ENCODE assay signal across 13 cellular contexts in genomic region chr12:12456637-12457036, GRCh38.
A peak's percentile ranks its signal among the peaks of the same experiment; 100 is the strongest.
DNase-seq lines count a peak whose midpoint lies in the region; ATAC-seq, FAIRE-seq and TF ChIP-seq lines count a peak whose summit lies in the region.
"Had no signal": no experiment of that assay in that cellular context is flagged by ENCODE, and none has a peak within 500 bp of the region (broad histone marks: within the 10 kb centered on the region; RNA-seq: fewer than 3 reads in every experiment).

No MANE protein-coding gene starts in this region.

- peak overlapping the region; percentile 10 for H3K4me3 Mint-ChIP-seq in activated T-cell treated with anti-CD3 and anti-CD28 coated beads, Interleukin-2, amount 50 U/mL, for 4 hours
- H3K4me3 Mint-ChIP-seq in activated CD4-positive, alpha-beta memory T cell treated with anti-CD3 and anti-CD28 coated beads for 36 hours = peak overlapping the region; percentile 47

- CTCF ChIA-PET in activated CD4-positive, alpha-beta memory T cell treated with anti-CD3 and anti-CD28 coated beads for 36 hours (lab: Charles Lee) = interaction anchor here (0.5 to 4.8 kb wide), 13 partner anchors 9 to 280 kb away, joined by 3 to 24 read pairs (median 5); no protein-coding TSS in a partner anchor
- CTCF ChIA-PET in endothelial cell of umbilical vein (lab: Charles Lee) = interaction anchor here (1.0 to 1.7 kb wide), 5 partner anchors 9 to 280 kb away, joined by 3 to 6 read pairs (median 3); no protein-coding TSS in a partner anchor

- no peak overlapping the region for H2AFZ ChIP-seq in endothelial cell of umbilical vein (ENCODE audit: low read depth, low read length)

- ATAC-seq in activated T-cell treated with anti-CD3 and anti-CD28 coated beads, Interleukin-2, amount 50 U/mL, for 4 hours = peak; percentile 71 to 78
- ATAC-seq in HG02759 (IDR thresholded peaks at IDR 0.05; ENCODE audit: unreplicated experiment) = no peak
- ATAC-seq: foreskin keratinocyte, right cardiac atrium had no signal

- H3K36me3 ChIP-seq in endothelial cell of umbilical vein (ENCODE audit: control insufficient read depth in 2 of 2, extremely low read depth in 1 of 2, insufficient read depth in 2 of 2, low read length in 2 of 2) = no peaks in the 10 kb centered on the region

- no peaks in the 10 kb centered on the region for H3K79me2 ChIP-seq in endothelial cell of umbilical vein (ENCODE audit: control insufficient read depth, insufficient read depth, low read length)

- POLR2A ChIA-PET in activated CD4-positive, alpha-beta memory T cell treated with anti-CD3 and anti-CD28 coated beads for 36 hours (lab: Charles Lee) = interaction anchor here (0.6 to 3.7 kb wide), 16 partner anchors 9 to 269 kb away, joined by 3 to 39 read pairs (median 4); partner anchors contain the start of genes BORCS5 and DUSP16
- POLR2A ChIA-PET in endothelial cell of umbilical vein (lab: Charles Lee) = interaction anchor here (0.6 kb wide), 1 partner anchor 190 kb away, joined by 6 read pairs; the partner anchor contains the start of gene LRP6

- H3K36me3 Mint-ChIP-seq in activated T-cell treated with anti-CD3 and anti-CD28 coated beads, Interleukin-2, amount 50 U/mL, for 4 hours (ENCODE audit: insufficient read depth) = peaks cover 5% of the 10 kb centered on the region
- H3K36me3 Mint-ChIP-seq in activated CD4-positive, alpha-beta memory T cell treated with anti-CD3 and anti-CD28 coated beads for 36 hours = peaks cover 9% of the 10 kb centered on the region

- H3K27ac Mint-ChIP-seq in activated CD4-positive, alpha-beta memory T cell treated with anti-CD3 and anti-CD28 coated beads for 36 hours = peak overlapping the region; percentile 93

- no peaks in the 10 kb centered on the region for H3K9me3 ChIP-seq in endothelial cell of umbilical vein (replicated peaks; ENCODE audit: control insufficient read depth, insufficient read depth, low read length)

- no peaks in the 10 kb centered on the region for H3K9me1 ChIP-seq in endothelial cell of umbilical vein (replicated peaks; ENCODE audit: control insufficient read depth, extremely low read depth, insufficient read depth, low read length)

- no peak for TF ChIP-seq CTCF in endothelial cell of umbilical vein (IDR thresholded peaks at IDR 0.05; ENCODE audit: extremely low read depth in 1 of 2, insufficient read depth in 1 of 2, low read depth in 1 of 2, low read length in 2 of 2)

- no peaks in the 10 kb centered on the region for H3K27me3 ChIP-seq in endothelial cell of umbilical vein (ENCODE audit: control insufficient read depth in 2 of 2, insufficient read depth in 2 of 2, low read length in 2 of 2)
- H3K27me3 ChIP-seq: foreskin keratinocyte had no signal

- DNase-seq in activated T-cell treated with anti-CD3 and anti-CD28 coated beads, Interleukin-2, amount 50 U/mL, for 4 hours = no peak
- no peak for DNase-seq in activated T-cell treated with anti-CD3 and anti-CD28 coated beads, Interleukin-2, amount 50 U/mL, for 1 hour
- DNase-seq in activated CD4-positive, alpha-beta memory T cell treated with anti-CD3 and anti-CD28 coated beads for 36 hours = no peak
- DNase-seq in endothelial cell of umbilical vein (ENCODE audit: low read depth, low spot score) (peak; percentile 61), NCI-H2196 treated with DMSO at 0.1 percent for 48 hours (lab: John Stamatoyannopoulos, UW; ENCODE audit: unreplicated experiment) (no peak), nucleus accumbens (lab: John Stamatoyannopoulos, UW) (no peak)
- DNase-seq: aorta, foreskin keratinocyte, HCEC 1CT, NCI-H146, right cardiac atrium had no signal

- H3K27me3 Mint-ChIP-seq in activated T-cell treated with anti-CD3 and anti-CD28 coated beads, Interleukin-2, amount 50 U/mL, for 4 hours (ENCODE audit: low read depth) = no peaks in the 10 kb centered on the region
- H3K27me3 Mint-ChIP-seq in activated CD4-positive, alpha-beta memory T cell treated with anti-CD3 and anti-CD28 coated beads for 36 hours = no peaks in the 10 kb centered on the region

- peaks cover 41% of the 10 kb centered on the region for H3K4me1 Mint-ChIP-seq in activated T-cell treated with anti-CD3 and anti-CD28 coated beads, Interleukin-2, amount 50 U/mL, for 4 hours (ENCODE audit: low read depth)
- peaks cover 63% of the 10 kb centered on the region for H3K4me1 Mint-ChIP-seq in activated CD4-positive, alpha-beta memory T cell treated with anti-CD3 and anti-CD28 coated beads for 36 hours (ENCODE audit: low read depth)

- peak overlapping the region; percentile 20 for H3K27ac ChIP-seq in endothelial cell of umbilical vein (ENCODE audit: insufficient read depth, low read depth, low read length)
- H3K27ac ChIP-seq in skin epidermis = peak overlapping the region in 14 of 21 experiments; percentile 17 to 86 (median 58)
- H3K27ac ChIP-seq: foreskin keratinocyte had no signal

- no TSS peak for BruUV-seq in endothelial cell of umbilical vein (replicated peaks; lab: Mats Ljungman, UMichigan)

- TF ChIP-seq POLR2A in endothelial cell of umbilical vein (IDR thresholded peaks at IDR 0.05; ENCODE audit: low read depth, low read length) = no peak

- peaks cover 6% of the 10 kb centered on the region for H3K4me1 ChIP-seq in endothelial cell of umbilical vein (ENCODE audit: control insufficient read depth, extremely low read depth, insufficient read depth, low read length)
- H3K4me1 ChIP-seq: foreskin keratinocyte had no signal

- intact Hi-C loops in activated CD4-positive, alpha-beta memory T cell treated with anti-CD3 and anti-CD28 coated beads for 36 hours (cut with micrococcal nuclease) = loop anchor here (1.0 kb wide), 2 partner anchors 14 to 19 kb away; no protein-coding TSS in a partner anchor
- intact Hi-C loops in endothelial cell of umbilical vein (cut with micrococcal nuclease) = no loop called here

- H3K9me3 Mint-ChIP-seq in activated T-cell treated with anti-CD3 and anti-CD28 coated beads, Interleukin-2, amount 50 U/mL, for 4 hours = no peaks in the 10 kb centered on the region
- H3K9me3 Mint-ChIP-seq in activated CD4-positive, alpha-beta memory T cell treated with anti-CD3 and anti-CD28 coated beads for 36 hours = no peaks in the 10 kb centered on the region

- no peak overlapping the region for H3K4me2 ChIP-seq in endothelial cell of umbilical vein (ENCODE audit: insufficient read depth, low read length)

- FAIRE-seq in endothelial cell of umbilical vein (lab: Jason Lieb, UNC) = peak; percentile 75

- dilution Hi-C loops in endothelial cell of umbilical vein (cut with MboI; ENCODE audit: extremely low pct_ligation_motif_present, low sequenced_read_pairs) = no loop called here

- no peaks in the 10 kb centered on the region for H4K20me1 ChIP-seq in endothelial cell of umbilical vein (replicated peaks; ENCODE audit: control insufficient read depth, extremely low read depth, insufficient read depth, low read length)

- no peak overlapping the region for H3K4me3 ChIP-seq in endothelial cell of umbilical vein (replicated peaks in 1 of 3; ENCODE audit: insufficient read depth in 1 of 3, low read depth in 1 of 3, low read length in 3 of 3)
- no peak overlapping the region for H3K4me3 ChIP-seq in skin epidermis

- H3K9ac ChIP-seq in endothelial cell of umbilical vein (replicated peaks; ENCODE audit: extremely low read depth, insufficient read depth, low read length) = no peak overlapping the region

TF ChIP-seq in endothelial cell of umbilical vein, 7 proteins besides CTCF, POLR2A, EP300 and RAD21:
- no peak for TF ChIP-seq MYC (IDR thresholded peaks at IDR 0.05; ENCODE audit: low read depth, low read length)
- peak; percentile 35 for TF ChIP-seq FOS (IDR thresholded peaks at IDR 0.05; ENCODE audit: borderline replicate concordance, insufficient read depth, low read length)
- TF ChIP-seq GATA2 (IDR thresholded peaks at IDR 0.05; ENCODE audit: insufficient read depth, insufficient read length, low read depth, low read length) = no peak
- TF ChIP-seq POLR2AphosphoS5 (IDR thresholded peaks at IDR 0.05; ENCODE audit: insufficient read depth, low read depth, low read length) = no peak
- no peak for TF ChIP-seq EZH2 (IDR thresholded peaks at IDR 0.05; ENCODE audit: borderline replicate concordance, low read depth, low read length, severe bottlenecking)
- peak; percentile 8 for TF ChIP-seq JUN (IDR thresholded peaks at IDR 0.05; ENCODE audit: borderline replicate concordance, insufficient read depth, insufficient read length, low read depth)
TF ChIP-seq in endothelial cell of umbilical vein: peak in this region for 2.
